ENCODE assay signal across 8 cellular contexts in genomic region chr7:99365318-99366141, GRCh38. TPM values are rescaled to one million over a fixed set of nuclear protein-coding genes. Genes with fewer than 3 reads are reported as not detected.
DNase-seq lines count a peak whose midpoint lies in the region; ATAC-seq and TF ChIP-seq lines count a peak whose summit lies in the region.

No MANE protein-coding gene starts in this region.

- H3K27ac Mint-ChIP-seq in CD4-positive, alpha-beta T cell, result no peak overlapping the region
- no peak overlapping the region for H3K27ac Mint-ChIP-seq in activated CD8-positive, alpha-beta T cell treated with anti-CD3 and anti-CD28 coated beads, Interleukin-2, amount 10 ng/mL, durations not matched to agents 7 days and 5 days

- H3K4me3 ChIP-seq in epithelial cell of proximal tubule (ENCODE audit: low read depth, low read length) (no peak overlapping the region), parathyroid adenoma (ENCODE audit: low read depth, low read length) (no peak overlapping the region)

- peak; percentile 97 for ATAC-seq in CD4-positive, alpha-beta T cell (ENCODE audit: poor library complexity)
- ATAC-seq in activated CD8-positive, alpha-beta T cell treated with anti-CD3 and anti-CD28 coated beads, Interleukin-2, amount 10 ng/mL, durations not matched to agents 7 days and 5 days, result peak; percentile 85
- no peak for ATAC-seq in HG02938 (IDR thresholded peaks at IDR 0.05; ENCODE audit: unreplicated experiment)

- H3K9me3 Mint-ChIP-seq in CD4-positive, alpha-beta T cell, result no peaks in the 10 kb centered on the region
- no peaks in the 10 kb centered on the region for H3K9me3 Mint-ChIP-seq in activated CD8-positive, alpha-beta T cell treated with anti-CD3 and anti-CD28 coated beads, Interleukin-2, amount 10 ng/mL, durations not matched to agents 7 days and 5 days (ENCODE audit: insufficient read depth)

- no peaks in the 10 kb centered on the region for H3K9me3 ChIP-seq in CD4-positive, alpha-beta T cell (ENCODE audit: control insufficient read depth, low read length)
- no peaks in the 10 kb centered on the region for H3K9me3 ChIP-seq in parathyroid adenoma (ENCODE audit: control insufficient read depth, low read length)

- H3K27me3 ChIP-seq in CD4-positive, alpha-beta T cell (ENCODE audit: control insufficient read depth, insufficient read depth, low read length), result no peaks in the 10 kb centered on the region
- no peaks in the 10 kb centered on the region for H3K27me3 ChIP-seq in parathyroid adenoma (ENCODE audit: control insufficient read depth, insufficient read depth, low read length)

- H3K9ac ChIP-seq in parathyroid adenoma, result no peak overlapping the region

- POLR2A ChIA-PET in CD4-positive, alpha-beta T cell (lab: Charles Lee), result interaction anchor here (0.6 to 2.2 kb wide), 5 partner anchors 10 to 193 kb away, joined by 4 to 9 read pairs (median 5); partner anchors contain the start of genes ARPC1B, PDAP1 and ZNF655
- POLR2A ChIA-PET in activated CD8-positive, alpha-beta T cell treated with anti-CD3 and anti-CD28 coated beads, Interleukin-2, amount 10 ng/mL, durations not matched to agents 7 days and 5 days (lab: Charles Lee), result interaction anchor here (0.7 kb wide), 1 partner anchor 20 kb away, joined by 3 read pairs; no protein-coding TSS in a partner anchor

- H3K4me3 Mint-ChIP-seq in CD4-positive, alpha-beta T cell, result no peak overlapping the region
- no peak overlapping the region for H3K4me3 Mint-ChIP-seq in activated CD8-positive, alpha-beta T cell treated with anti-CD3 and anti-CD28 coated beads, Interleukin-2, amount 10 ng/mL, durations not matched to agents 7 days and 5 days

- no peaks in the 10 kb centered on the region for H3K4me1 ChIP-seq in parathyroid adenoma

- no peaks in the 10 kb centered on the region for H3K36me3 ChIP-seq in parathyroid adenoma (ENCODE audit: control insufficient read depth, insufficient read depth, low read length)

- intact Hi-C loops in CD4-positive, alpha-beta T cell (cut with DNase I, micrococcal nuclease), result loop anchor here (1.0 to 10.0 kb wide), 5 partner anchors 22 to 469 kb away; partner anchors contain the start of genes BUD31 (in 1 of the 2) and PDAP1 (in 1 of the 2)

- no peaks in the 10 kb centered on the region for H3K27me3 Mint-ChIP-seq in CD4-positive, alpha-beta T cell
- H3K27me3 Mint-ChIP-seq in activated CD8-positive, alpha-beta T cell treated with anti-CD3 and anti-CD28 coated beads, Interleukin-2, amount 10 ng/mL, durations not matched to agents 7 days and 5 days (ENCODE audit: low read depth), result no peaks in the 10 kb centered on the region

- no peak overlapping the region for H2AFZ ChIP-seq in parathyroid adenoma

- TF ChIP-seq CTCF in CD4-positive, alpha-beta T cell (IDR thresholded peaks at IDR 0.05), result peak; percentile 73
- TF ChIP-seq CTCF in epithelial cell of proximal tubule (conservative IDR thresholded peaks at IDR 0.05; ENCODE audit: low read depth, low read length) (peak; percentile 79), parathyroid adenoma (IDR thresholded peaks at IDR 0.05) (peak; percentile 52)

- peak; percentile 56 to 78 (median 66) for DNase-seq in CD4-positive, alpha-beta T cell
- DNase-seq in HuH-7 (ENCODE audit: low spot score) (peak; percentile 83), epithelial cell of proximal tubule (ENCODE audit: low read depth) (no peak), amniotic stem cell (lab: John Stamatoyannopoulos, UW) (no peak), inferior parietal cortex (ENCODE audit: extremely low spot score) (no peak)
- DNase-seq in activated CD8-positive, alpha-beta T cell treated with anti-CD3 and anti-CD28 coated beads, Interleukin-2, amount 10 ng/mL, durations not matched to agents 7 days and 5 days, result peak; percentile 70

- H3K79me2 ChIP-seq in parathyroid adenoma, result no peaks in the 10 kb centered on the region

- no peak overlapping the region for H3K4me2 ChIP-seq in parathyroid adenoma (ENCODE audit: low read length)

- CTCF ChIA-PET in CD4-positive, alpha-beta T cell (lab: Charles Lee), result interaction anchor here (0.6 to 2.0 kb wide), 13 partner anchors 10 to 117 kb away, joined by 3 to 13 read pairs (median 4); partner anchors contain the start of genes BUD31 and PDAP1
- CTCF ChIA-PET in activated CD8-positive, alpha-beta T cell treated with anti-CD3 and anti-CD28 coated beads, Interleukin-2, amount 10 ng/mL, durations not matched to agents 7 days and 5 days (lab: Charles Lee), result interaction anchor here (0.8 to 2.0 kb wide), 11 partner anchors 9 to 45 kb away, joined by 3 to 10 read pairs (median 4); partner anchors contain the start of genes ARPC1B, BUD31 and PDAP1

- H3K27ac ChIP-seq in CD4-positive, alpha-beta T cell (ENCODE audit: low read depth, low read length), result no peak overlapping the region
- H3K27ac ChIP-seq in parathyroid adenoma, result no peak overlapping the region

- H3K36me3 Mint-ChIP-seq in CD4-positive, alpha-beta T cell (ENCODE audit: low read depth), result peaks cover 60% of the 10 kb centered on the region
- H3K36me3 Mint-ChIP-seq in activated CD8-positive, alpha-beta T cell treated with anti-CD3 and anti-CD28 coated beads, Interleukin-2, amount 10 ng/mL, durations not matched to agents 7 days and 5 days (ENCODE audit: low read depth), result peaks cover 54% of the 10 kb centered on the region

- no peaks in the 10 kb centered on the region for H3K4me1 Mint-ChIP-seq in CD4-positive, alpha-beta T cell (ENCODE audit: low read depth)
- H3K4me1 Mint-ChIP-seq in activated CD8-positive, alpha-beta T cell treated with anti-CD3 and anti-CD28 coated beads, Interleukin-2, amount 10 ng/mL, durations not matched to agents 7 days and 5 days (ENCODE audit: low read depth), result peaks cover 25% of the 10 kb centered on the region

RNA-seq across cellular contexts. Expression of gene ARPC1B, which starts 9.0 kb away (rescaled TPM):
- total RNA-seq in CD4-positive, alpha-beta T cell, result 10 to 100 TPM; 58.8 to 66.6 TPM
- 100 to 1,000 TPM; 408 to 412 TPM for total RNA-seq in activated CD8-positive, alpha-beta T cell treated with anti-CD3 and anti-CD28 coated beads, Interleukin-2, amount 10 ng/mL, durations not matched to agents 7 days and 5 days
- total RNA-seq in epithelial cell of proximal tubule, result 378 and 509 TPM in 2 replicates

RNA-seq across cellular contexts. Expression of gene ARPC1A, which starts 39.8 kb away (rescaled TPM):
- 10 to 100 TPM; 25.3 to 30.4 TPM for total RNA-seq in CD4-positive, alpha-beta T cell
- total RNA-seq in activated CD8-positive, alpha-beta T cell treated with anti-CD3 and anti-CD28 coated beads, Interleukin-2, amount 10 ng/mL, durations not matched to agents 7 days and 5 days, result 10 to 100 TPM; 51.4 to 56.1 TPM
- total RNA-seq in epithelial cell of proximal tubule, result 198 and 233 TPM in 2 replicates

RNA-seq across cellular contexts. Expression of gene PDAP1, which starts 42.9 kb away (rescaled TPM):
- total RNA-seq in CD4-positive, alpha-beta T cell, result 10 to 100 TPM; 35.0 to 38.0 TPM
- 100 to 1,000 TPM; 104 TPM for total RNA-seq in activated CD8-positive, alpha-beta T cell treated with anti-CD3 and anti-CD28 coated beads, Interleukin-2, amount 10 ng/mL, durations not matched to agents 7 days and 5 days
- 123 and 159 TPM in 2 replicates for total RNA-seq in epithelial cell of proximal tubule

RNA-seq across cellular contexts. Expression of gene BUD31, which starts 43.2 kb away (rescaled TPM):
- total RNA-seq in CD4-positive, alpha-beta T cell, result 100 to 1,000 TPM; 147 to 153 TPM
- total RNA-seq in activated CD8-positive, alpha-beta T cell treated with anti-CD3 and anti-CD28 coated beads, Interleukin-2, amount 10 ng/mL, durations not matched to agents 7 days and 5 days, result 100 to 1,000 TPM; 101 to 110 TPM
- 134 and 136 TPM in 2 replicates for total RNA-seq in epithelial cell of proximal tubule

Comparison
In these comparisons a context has a peak if more than half of its experiments do, and no peak if none do; other contexts are left out.
1. DNase-seq: peak in CD4-positive, alpha-beta T cell (10 of 10), HuH-7 (single experiment) and activated CD8-positive, alpha-beta T cell treated with anti-CD3 and anti-CD28 coated beads, Interleukin-2, amount 10 ng/mL, durations not matched to agents 7 days and 5 days (single experiment); none in epithelial cell of proximal tubule (single experiment), amniotic stem cell (single experiment) and inferior parietal cortex (single experiment).
2. Peak in every context shown above with its lines, with median percentiles within 50 percentile points of each other: CTCF ChIP-seq.